In genomic region chr2:10477443-10478297, GRCh38 we compare ENCODE assay signal across 17 cellular contexts. TPM values are rescaled to one million over a fixed set of nuclear protein-coding genes. Genes with fewer than 3 reads are reported as not detected.
DNase-seq lines count a peak whose midpoint lies in the region; ATAC-seq and TF ChIP-seq lines count a peak whose summit lies in the region.
"Had no signal": no experiment of that assay in that cellular context is flagged by ENCODE, and none has a peak within 500 bp of the region (broad histone marks: within the 10 kb centered on the region; RNA-seq: fewer than 3 reads in every experiment).

No MANE protein-coding gene starts in this region.

- H3F3A ChIP-seq in Loucy (ENCODE audit: low read depth) = no peaks in the 10 kb centered on the region

- H3K4me1 ChIP-seq in Loucy (ENCODE audit: insufficient read depth, low read length, poor library complexity, severe bottlenecking) (no peaks in the 10 kb centered on the region), upper lobe of right lung (no peaks in the 10 kb centered on the region)
- H3K4me1 ChIP-seq: uterus had no signal

- H3K79me2 ChIP-seq in Loucy (ENCODE audit: insufficient read depth, low read length) = no peaks in the 10 kb centered on the region

- TF ChIP-seq CTCF in Loucy (conservative IDR thresholded peaks at IDR 0.05; ENCODE audit: low read length) (no peak), upper lobe of right lung (IDR thresholded peaks at IDR 0.05) (no peak)

- no peaks in the 10 kb centered on the region for H3K36me3 Mint-ChIP-seq in activated naive CD4-positive, alpha-beta T cell treated with anti-CD3 and anti-CD28 coated beads, Interleukin-2, amount 50 U/mL, for 72 hours
- no peaks in the 10 kb centered on the region for H3K36me3 Mint-ChIP-seq in effector memory CD8-positive, alpha-beta T cell (ENCODE audit: insufficient read depth)
- H3K36me3 Mint-ChIP-seq: activated naive CD4-positive, alpha-beta T cell treated with anti-CD3 and anti-CD28 coated beads, Interleukin-2, amount 10 ng/mL, durations not matched to agents 7 days and 5 days had no signal

- no peaks in the 10 kb centered on the region for H3K27me3 ChIP-seq in Loucy (ENCODE audit: insufficient read depth, low read length, poor library complexity, severe bottlenecking)
- H3K27me3 ChIP-seq in upper lobe of right lung = no peaks in the 10 kb centered on the region
- H3K27me3 ChIP-seq: uterus had no signal

- H3K4me2 ChIP-seq in Loucy (ENCODE audit: low read depth, low read length, poor library complexity, severe bottlenecking) = no peak overlapping the region

- intact Hi-C loops in upper lobe of right lung (cut with DNase I) = no loop called here

- H3K4me3 Mint-ChIP-seq in effector memory CD8-positive, alpha-beta T cell = peak overlapping the region in 1 of 2 donors; percentile 0
- H3K4me3 Mint-ChIP-seq: activated naive CD4-positive, alpha-beta T cell treated with anti-CD3 and anti-CD28 coated beads, Interleukin-2, amount 10 ng/mL, durations not matched to agents 7 days and 5 days; HFFc6 had no signal

- no peaks in the 10 kb centered on the region for H3K9me2 ChIP-seq in Loucy (replicated peaks; ENCODE audit: low read depth, low read length)

- H3K4me3 ChIP-seq in Loucy (ENCODE audit: low read length, poor library complexity, severe bottlenecking) (no peak overlapping the region), upper lobe of right lung (no peak overlapping the region)
- H3K4me3 ChIP-seq: uterus had no signal

- H3K9ac ChIP-seq in Loucy (ENCODE audit: low read depth, low read length, poor library complexity, severe bottlenecking) = no peak overlapping the region

- H3K27ac Mint-ChIP-seq in activated naive CD4-positive, alpha-beta T cell treated with anti-CD3 and anti-CD28 coated beads, Interleukin-2, amount 50 U/mL, for 72 hours = peak overlapping the region in 1 of 2 donors; percentile 63
- H3K27ac Mint-ChIP-seq in effector memory CD8-positive, alpha-beta T cell = peak overlapping the region; percentile 72 to 75
- H3K27ac Mint-ChIP-seq: activated naive CD4-positive, alpha-beta T cell treated with anti-CD3 and anti-CD28 coated beads, Interleukin-2, amount 10 ng/mL, durations not matched to agents 7 days and 5 days; HFFc6 had no signal

- H2AFZ ChIP-seq in Loucy (ENCODE audit: low read length) = peak overlapping the region; percentile 19; the same call in 1 of the 2 replicates

- H3K36me3 ChIP-seq in Loucy (ENCODE audit: insufficient read depth, low read length) = no peaks in the 10 kb centered on the region
- no peaks in the 10 kb centered on the region for H3K36me3 ChIP-seq in upper lobe of right lung
- H3K36me3 ChIP-seq: uterus had no signal

- peak; percentile 20 to 22 for ATAC-seq in activated naive CD4-positive, alpha-beta T cell treated with anti-CD3 and anti-CD28 coated beads, Interleukin-2, amount 50 U/mL, for 72 hours
- peak; percentile 12 for ATAC-seq in effector memory CD8-positive, alpha-beta T cell (replicated peaks)
- no peak for ATAC-seq in upper lobe of right lung

- H3K27me3 Mint-ChIP-seq in effector memory CD8-positive, alpha-beta T cell = no peaks in the 10 kb centered on the region

- H4K20me1 ChIP-seq in Loucy (ENCODE audit: insufficient read depth, low read length, poor library complexity, severe bottlenecking) = no peaks in the 10 kb centered on the region

- H3K27ac ChIP-seq in upper lobe of right lung = no peak overlapping the region
- H3K27ac ChIP-seq: C4-2B, uterus had no signal

- no peaks in the 10 kb centered on the region for H3K9me3 Mint-ChIP-seq in activated naive CD4-positive, alpha-beta T cell treated with anti-CD3 and anti-CD28 coated beads, Interleukin-2, amount 50 U/mL, for 72 hours
- H3K9me3 Mint-ChIP-seq in effector memory CD8-positive, alpha-beta T cell = no peaks in the 10 kb centered on the region
- H3K9me3 Mint-ChIP-seq: activated naive CD4-positive, alpha-beta T cell treated with anti-CD3 and anti-CD28 coated beads, Interleukin-2, amount 10 ng/mL, durations not matched to agents 7 days and 5 days; HFFc6 had no signal

- DNase-seq in activated naive CD4-positive, alpha-beta T cell treated with anti-CD3 and anti-CD28 coated beads, Interleukin-2, amount 50 U/mL, for 72 hours (ENCODE audit: low spot score in 2 of 2) = no peak
- no peak for DNase-seq in activated naive CD4-positive, alpha-beta T cell treated with Interleukin-2 at 50 U/mL for 16 hours
- no peak for DNase-seq in effector memory CD8-positive, alpha-beta T cell
- DNase-seq in upper lobe of right lung (peak; percentile 47), LoVo (ENCODE audit: low spot score) (no peak), GM19238 (ENCODE audit: insufficient read length, low spot score) (no peak), GF-D8 (lab: John Stamatoyannopoulos, UW) (no peak)
- DNase-seq: activated naive CD4-positive, alpha-beta T cell treated with anti-CD3 and anti-CD28 coated beads, Interleukin-2, amount 10 ng/mL, durations not matched to agents 7 days and 5 days; central memory CD4-positive, alpha-beta T cell; HFFc6; NCI-H1092; NCI-H524; RPMI8226; T-helper 9 cell; uterus had no signal

- no peaks in the 10 kb centered on the region for H3K9me3 ChIP-seq in Loucy (ENCODE audit: insufficient read depth, low read depth, low read length)
- no peaks in the 10 kb centered on the region for H3K9me3 ChIP-seq in upper lobe of right lung
- H3K9me3 ChIP-seq: uterus had no signal

- H3K4me1 Mint-ChIP-seq in effector memory CD8-positive, alpha-beta T cell (ENCODE audit: low read depth in 2 of 2) = peaks cover 12 to 15% of the 10 kb centered on the region in 2 donors

RNA-seq across cellular contexts. Expression of gene ODC1, which starts 29.5 kb away (rescaled TPM):
- 10 to 100 TPM; 75.3 to 84.6 TPM for total RNA-seq in activated naive CD4-positive, alpha-beta T cell treated with anti-CD3 and anti-CD28 coated beads, Interleukin-2, amount 50 U/mL, for 72 hours
- total RNA-seq in upper lobe of right lung = 50.9 TPM
